Comparison of ENCODE assay signal across 2 cellular contexts in genomic region chr9:121178676-121179372, GRCh38.
TF ChIP-seq lines count a peak whose summit lies in the region.

No MANE protein-coding gene starts in this region.

TF ChIP-seq in liver, 16 proteins besides CTCF, POLR2A, EP300 and RAD21 (continued from another document):
- peak in 1 of 2 donors; percentile 58 for TF ChIP-seq JUND (IDR thresholded peaks at IDR 0.05)
- TF ChIP-seq HNF4A (conservative IDR thresholded peaks at IDR 0.05) = peak; percentile 70 to 74
- TF ChIP-seq ATF3 (IDR thresholded peaks at IDR 0.05) = peak; percentile 2
- TF ChIP-seq NR2F2 (IDR thresholded peaks at IDR 0.05) = no peak
- TF ChIP-seq RXRA (IDR thresholded peaks at IDR 0.05) = peak; percentile 34 to 61
- TF ChIP-seq REST (IDR thresholded peaks at IDR 0.05) = no peak

TF ChIP-seq in WTC11, 78 proteins besides CTCF, POLR2A, EP300 and RAD21 (continued from another document):
- TF ChIP-seq ZSCAN18 (CRISPR knock-in tag; IDR thresholded peaks at IDR 0.05) = no peak
